ENCODE assay signal across 14 cellular contexts in the genomic region with DNA sequence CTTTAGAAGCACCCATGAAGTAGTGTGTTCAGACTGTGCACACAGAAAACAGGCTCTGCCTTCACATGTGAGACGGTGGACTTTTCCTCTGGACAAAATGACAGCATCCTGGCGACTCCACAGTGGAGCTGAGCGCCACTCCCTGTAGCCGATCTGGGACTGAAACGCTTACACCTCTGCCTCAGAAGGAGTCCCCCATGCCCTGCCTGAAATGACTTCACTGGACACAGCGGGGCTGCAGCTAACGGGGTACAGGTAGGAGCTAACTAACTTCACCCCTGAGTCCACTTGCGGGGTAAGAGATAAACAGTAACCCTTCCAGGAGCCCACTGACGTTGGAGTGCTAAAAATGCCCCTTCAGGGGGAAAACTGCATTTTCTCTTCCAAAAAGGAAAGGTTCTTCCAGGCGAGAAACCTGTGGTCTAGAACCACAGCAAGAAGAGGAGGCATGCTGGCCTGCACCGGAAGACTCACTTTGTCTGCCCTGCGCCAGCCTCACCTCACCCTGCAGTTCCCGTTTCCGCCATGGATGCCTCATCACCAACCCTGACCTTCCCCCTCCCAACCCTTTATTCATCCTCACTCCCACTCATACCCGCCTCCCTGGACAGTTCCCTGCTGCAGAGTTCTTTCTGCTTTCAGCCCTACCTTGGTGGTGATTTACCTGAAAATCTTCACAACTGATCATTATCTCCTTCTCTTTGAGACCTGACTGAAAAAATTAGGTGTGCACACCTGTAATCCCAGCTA. TPM values are rescaled to one million over a fixed set of nuclear protein-coding genes. Genes with fewer than 3 reads are reported as not detected.
A peak's percentile ranks its signal among the peaks of the same experiment; 100 is the strongest.
DNase-seq lines count a peak whose midpoint lies in the region; ATAC-seq and TF ChIP-seq lines count a peak whose summit lies in the region.
"Had no signal": no experiment of that assay in that cellular context is flagged by ENCODE, and none has a peak within 500 bp of the region (broad histone marks: within the 10 kb centered on the region; RNA-seq: fewer than 3 reads in every experiment).

No MANE protein-coding gene starts in this region.

- POLR2A ChIA-PET in T-cell (lab: Charles Lee), result no interaction called here

- H4K20me1 ChIP-seq in BLaER1, result no peaks in the 10 kb centered on the region

- H3K4me3 ChIP-seq in BLaER1, result no peak overlapping the region

- no peaks in the 10 kb centered on the region for H3K27me3 Mint-ChIP-seq in T-cell

- DNase-seq in Daoy (ENCODE audit: low read depth) (peak; percentile 11), T-cell (no peak), iPS-NIHi11 (ENCODE audit: low spot score) (peak; percentile 58), NCI-H2171 (lab: John Stamatoyannopoulos, UW) (no peak), NCI-H146 (lab: John Stamatoyannopoulos, UW) (no peak), erythroblast (lab: John Stamatoyannopoulos, UW) (no peak)
- DNase-seq in stimulated activated naive CD4-positive, alpha-beta T cell treated with Interleukin-2 at 50 U/mL for 16 hours (lab: John Stamatoyannopoulos, UW), result no peak
- DNase-seq: activated CD4-positive, alpha-beta T cell treated with anti-CD3 and anti-CD28 coated beads, Interleukin-2, amount 50 U/mL, for 48 hours; kidney; NCI-H2171 treated with DMSO at 0.1 percent for 48 hours; OCI-M1 had no signal

- peaks cover 29% of the 10 kb centered on the region for H3K36me3 Mint-ChIP-seq in T-cell

- peaks cover 50% of the 10 kb centered on the region for H3K4me1 ChIP-seq in BLaER1

- no peaks in the 10 kb centered on the region for H3K9me3 Mint-ChIP-seq in T-cell
- H3K9me3 Mint-ChIP-seq: CD14-positive monocyte; T-helper 1 cell treated with Interleukin-12 subunit alpha and Interleukin-12 subunit beta and Interleukin-4 antibody, amounts not matched to agents 30 μg/mL and 1 μg/mL, for 36 hours had no signal

- peak overlapping the region; percentile 9; the same call in 1 of the 2 replicates for H3K27ac ChIP-seq in BLaER1

- peak overlapping the region; percentile 48 to 52 for H3K27ac Mint-ChIP-seq in T-cell

- no peak overlapping the region for H3K4me3 Mint-ChIP-seq in T-cell
- H3K4me3 Mint-ChIP-seq: CD14-positive monocyte; T-helper 1 cell treated with Interleukin-12 subunit alpha and Interleukin-12 subunit beta and Interleukin-4 antibody, amounts not matched to agents 30 μg/mL and 1 μg/mL, for 36 hours had no signal

- no peaks in the 10 kb centered on the region for H3K27me3 ChIP-seq in BLaER1

- TF ChIP-seq POLR2A in erythroblast (IDR thresholded peaks at IDR 0.05; ENCODE audit: low read length), result no peak

- CTCF ChIA-PET in T-cell (lab: Charles Lee), result no interaction called here

- peaks cover 52% of the 10 kb centered on the region for H3K36me3 ChIP-seq in BLaER1

- H3K9me3 ChIP-seq in BLaER1, result peaks cover 3% of the 10 kb centered on the region

- peak overlapping the region; percentile 50; the same call in 1 of the 2 replicates for H3K9ac ChIP-seq in BLaER1

- peak in 1 of 4 experiments; percentile 38 for ATAC-seq in T-cell (replicated peaks in 1 of 4)

- H3K4me2 ChIP-seq in BLaER1, result peak overlapping the region; percentile 19; the same call in 1 of the 2 replicates

- peaks cover 3 to 15% (median 11%) of the 10 kb centered on the region in 3 donors for H3K4me1 Mint-ChIP-seq in T-cell

RNA-seq across cellular contexts. Expression of gene ENDOV, which starts 19.4 kb away (rescaled TPM):
- 22.4 and 24.6 TPM in 2 replicates for total RNA-seq in Daoy (2014; rRNA removed; shearing (Covaris generic))
- total RNA-seq in T-cell, result 10 to 100 TPM; 17.1 to 22.2 (median 21.1) TPM

Comparison
In these comparisons a context has a peak if more than half of its experiments do, and no peak if none do; other contexts are left out.
1. DNase-seq: peak in Daoy (single experiment) and iPS-NIHi11 (single experiment); none in T-cell (0 of 34), stimulated activated naive CD4-positive, alpha-beta T cell treated with Interleukin-2 at 50 U/mL for 16 hours (single experiment), NCI-H2171 (single experiment), NCI-H146 (single experiment) and erythroblast (0 of 2).